ENCODE assay signal across 1 cellular context in genomic region chr9:116178481-116179211, GRCh38.
TF ChIP-seq lines count a peak whose summit lies in the region.

No MANE protein-coding gene starts in this region.

TF ChIP-seq in A549, 52 proteins besides CTCF, POLR2A, EP300 and RAD21 (continued from another document):
- TF ChIP-seq REST (IDR thresholded peaks at IDR 0.05) (no peak), HOXA7 (CRISPR knock-in tag; IDR thresholded peaks at IDR 0.05) (no peak), CHD4 (IDR thresholded peaks at IDR 0.05; ENCODE audit: borderline replicate concordance) (no peak), ZC3H11A (IDR thresholded peaks at IDR 0.05) (no peak), NPAS2 (CRISPR knock-in tag; IDR thresholded peaks at IDR 0.05; ENCODE audit: borderline replicate concordance) (no peak), RCOR1 (IDR thresholded peaks at IDR 0.05; ENCODE audit: low read depth, low read length) (no peak), ELK1 (IDR thresholded peaks at IDR 0.05; ENCODE audit: low read depth, low read length) (no peak), JUN (IDR thresholded peaks at IDR 0.05) (peak; percentile 12 to 19; a peak in 1 of 5 replicates)
